1 cellular context compared by ENCODE assay signal in genomic region chr9:135622415-135623020, GRCh38.
TF ChIP-seq lines count a peak whose summit lies in the region.

No MANE protein-coding gene starts in this region.

TF ChIP-seq in IMR-90, 13 proteins besides CTCF, POLR2A, EP300 and RAD21 (continued from another document):
- TF ChIP-seq MAFK (IDR thresholded peaks at IDR 0.05; ENCODE audit: low read depth, low read length) = no peak
